8 cellular contexts compared by ENCODE assay signal in the genomic region with DNA sequence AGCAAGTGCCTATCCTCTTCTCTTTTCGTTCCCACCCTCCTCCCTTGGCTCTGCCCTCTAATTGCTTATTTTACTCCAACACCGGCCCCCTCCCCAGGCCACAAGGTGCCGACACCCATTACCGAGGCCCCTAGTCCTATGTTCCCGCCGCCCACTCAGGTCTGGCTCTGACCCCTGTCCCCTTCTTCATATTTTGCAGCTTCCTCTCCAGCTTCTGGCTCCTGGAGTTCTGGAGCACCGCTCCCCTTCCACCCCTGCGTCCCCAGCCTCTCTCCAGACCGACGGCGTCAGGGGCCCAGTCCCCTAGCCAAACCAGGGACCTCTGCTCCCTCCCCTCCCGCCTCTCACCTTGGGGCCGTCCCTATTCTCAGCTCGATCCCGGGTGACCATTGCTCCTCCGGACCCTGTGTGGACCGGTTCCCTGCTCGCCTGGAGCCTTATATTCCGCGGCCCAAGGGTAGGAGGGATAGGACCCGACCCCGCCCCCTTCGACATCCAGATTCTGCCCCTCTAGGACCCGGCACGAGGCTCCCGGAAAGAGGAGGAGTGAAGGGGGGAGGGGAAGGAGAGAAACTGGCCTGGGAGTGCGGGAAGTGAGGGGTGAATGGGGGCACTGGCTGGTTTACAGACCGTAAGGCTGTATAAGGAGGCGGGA. TPM values are rescaled to one million over a fixed set of nuclear protein-coding genes. Genes with fewer than 3 reads are reported as not detected.
DNase-seq lines count a peak whose midpoint lies in the region; ATAC-seq, FAIRE-seq and TF ChIP-seq lines count a peak whose summit lies in the region.

A gene (minus strand): TSS at position 412 of the 655 bp plus-strand sequence. CDS start 22 bp downstream, at position 390.

- FAIRE-seq in GM12878 (lab: Jason Lieb, UNC): no peak

- no peak for TF ChIP-seq RAD21 in GM12878 (IDR thresholded peaks at IDR 0.05; ENCODE audit: insufficient read depth, low read depth, low read length)

- no peak for DNase-seq in Caco-2
- peak; percentile 60 for DNase-seq in HuH-7 (ENCODE audit: low spot score)
- DNase-seq in GM12878 (ENCODE audit: low read depth, low spot score): no peak
- no peak for DNase-seq in mesothelial cell of epicardium (ENCODE audit: low spot score in 2 of 2, unreplicated experiment in 2 of 2)
- no peak for DNase-seq in pons (ENCODE audit: low spot score)

- H3K4me3 ChIP-seq in Caco-2 (ENCODE audit: low read depth, low read length) (peak within 1 kb of the TSS; percentile 37), GM12878 (peak within 1 kb of the TSS; percentile 99)

- H3K9me3 ChIP-seq in Caco-2 (no peaks in the 10 kb centered on the region), GM12878 (replicated peaks; ENCODE audit: control insufficient read depth, insufficient read depth, low read length) (no peaks in the 10 kb centered on the region)

- RAD21 ChIA-PET in GM12878 (lab: Charles Lee; ENCODE audit: unreplicated experiment): interaction anchor here (0.6 to 2.6 kb wide), 6 partner anchors 14 to 98 kb away, joined by 3 to 16 read pairs (median 6); no protein-coding TSS in a partner anchor

- 1% methylated on average over 28 of the region's 29 CpGs for WGBS in GM12878 (ENCODE audit: insufficient coverage, insufficient replicate concordance, low lambda C conversion rate, missing lambda C conversion rate)

- no peaks in the 10 kb centered on the region for H3K36me3 ChIP-seq in Caco-2 (ENCODE audit: control insufficient read depth, insufficient read depth, low read length)
- H3K36me3 ChIP-seq in GM12878 (ENCODE audit: control insufficient read depth in 2 of 2, insufficient read depth in 2 of 2, low read length in 1 of 2): no peaks in the 10 kb centered on the region

- in situ Hi-C loops in GM12878 (cut with MboI): no loop called here

- H3K27ac ChIP-seq in GM12878 (ENCODE audit: control insufficient read depth, insufficient read depth): no peak within 1 kb of the TSS; the same call in 1 of the 2 replicates

- no peak for TF ChIP-seq CTCF in Caco-2 (IDR thresholded peaks at IDR 0.05; ENCODE audit: insufficient read depth in 1 of 2, low read depth in 1 of 2, low read length in 1 of 2, severe bottlenecking in 1 of 2, unreplicated experiment in 1 of 2)
- TF ChIP-seq CTCF in GM12878 (IDR thresholded peaks at IDR 0.05 in 2 of 3, conservative IDR thresholded peaks at IDR 0.05 in 1 of 3; ENCODE audit: control insufficient read depth in 2 of 3, extremely low read depth in 1 of 3, insufficient read depth in 1 of 3, low read depth in 3 of 3, low read length in 3 of 3): no peak
- no peak for TF ChIP-seq CTCF in mesothelial cell of epicardium (IDR thresholded peaks at IDR 0.05; ENCODE audit: unreplicated experiment)

- peaks cover 56% of the 10 kb centered on the region for H3K36me3 Mint-ChIP-seq in Caco-2 (ENCODE audit: insufficient read depth, unreplicated experiment)
- H3K36me3 Mint-ChIP-seq in mesothelial cell of epicardium: no peaks in the 10 kb centered on the region

- peak within 1 kb of the TSS; percentile 59 for H2AFZ ChIP-seq in GM12878 (ENCODE audit: control insufficient read depth, low read depth, low read length)

- intact Hi-C loops in Caco-2 (cut with micrococcal nuclease; ENCODE audit: unreplicated experiment) (loop anchor here (2.0 kb wide), 2 partner anchors 15 to 35 kb away; no protein-coding TSS in a partner anchor), GM12878 (cut with micrococcal nuclease; ENCODE audit: unreplicated experiment) (loop anchor here (5.0 kb wide), 1 partner anchor 173 kb away; a partner anchor contains a TSS)

- H3K4me1 Mint-ChIP-seq in Caco-2 (ENCODE audit: low read depth, unreplicated experiment) (peaks cover 44% of the 10 kb centered on the region), mesothelial cell of epicardium (peaks cover 48% of the 10 kb centered on the region)

- no peaks in the 10 kb centered on the region; the same call in 1 of the 2 replicates for H3K4me1 ChIP-seq in Caco-2
- peaks cover 36% of the 10 kb centered on the region for H3K4me1 ChIP-seq in GM12878 (ENCODE audit: control insufficient read depth, insufficient read depth, low read length)

- ATAC-seq in GM12878 (no peak), HG03108 (IDR thresholded peaks at IDR 0.05; ENCODE audit: unreplicated experiment) (no peak), GM21528 (IDR thresholded peaks at IDR 0.05; ENCODE audit: low FRiP score, unreplicated experiment) (no peak), HG03025 (IDR thresholded peaks at IDR 0.05; ENCODE audit: low FRiP score, unreplicated experiment) (no peak)

- CTCF ChIA-PET in Caco-2 (lab: Charles Lee): interaction anchor here (0.7 kb wide), 1 partner anchor 99 kb away, joined by 3 read pairs; no protein-coding TSS in a partner anchor
- CTCF ChIA-PET in GM12878 (lab: Yijun Ruan, JAX): interaction anchor here (0.9 to 3.7 kb wide), 7 partner anchors 8 to 172 kb away, joined by 3 to 46 read pairs (median 4); a partner anchor contains a TSS

- SMC1A ChIA-PET in GM12878 (lab: Charles Lee; ENCODE audit: uncharacterized antibody, unreplicated experiment): interaction anchor here (0.9 to 3.8 kb wide), 8 partner anchors 11 to 437 kb away, joined by 3 to 21 read pairs (median 4); a partner anchor contains a TSS

- TF ChIP-seq POLR2A in GM12878 (IDR thresholded peaks at IDR 0.05; ENCODE audit: low read depth, low read length): no peak

- H3K27ac Mint-ChIP-seq in Caco-2 (ENCODE audit: unreplicated experiment): no peak within 1 kb of the TSS
- H3K27ac Mint-ChIP-seq in mesothelial cell of epicardium: peak within 1 kb of the TSS; percentile 44

- peak within 1 kb of the TSS; percentile 53 for H3K9ac ChIP-seq in GM12878 (ENCODE audit: control insufficient read depth, insufficient read depth, low read length)

- no peak for TF ChIP-seq EP300 in GM12878 (IDR thresholded peaks at IDR 0.05; ENCODE audit: borderline replicate concordance in 1 of 2, control insufficient read depth in 1 of 2, low read depth in 2 of 2, low read length in 2 of 2)

- peaks cover 2% of the 10 kb centered on the region for H3K27me3 Mint-ChIP-seq in Caco-2 (ENCODE audit: insufficient read depth, unreplicated experiment)
- H3K27me3 Mint-ChIP-seq in mesothelial cell of epicardium (ENCODE audit: low read depth): peaks cover 64% of the 10 kb centered on the region

- POLR2A ChIA-PET in Caco-2 (lab: Charles Lee): interaction anchor here (0.8 kb wide), 1 partner anchor 33 kb away, joined by 3 read pairs; no protein-coding TSS in a partner anchor
- POLR2A ChIA-PET in GM12878 (lab: Charles Lee): interaction anchor here (0.7 to 3.9 kb wide), 6 partner anchors 10 to 63 kb away, joined by 3 to 19 read pairs (median 10); a partner anchor contains a TSS

- peak within 1 kb of the TSS; percentile 94 for H3K4me2 ChIP-seq in GM12878 (ENCODE audit: control insufficient read depth, insufficient read depth)

- no peaks in the 10 kb centered on the region for H4K20me1 ChIP-seq in GM12878 (ENCODE audit: control insufficient read depth, insufficient read depth)

- H3K79me2 ChIP-seq in GM12878 (ENCODE audit: control insufficient read depth, insufficient read depth, low read length): no peaks in the 10 kb centered on the region

- BruUV-seq in Caco-2 (replicated peaks; lab: Mats Ljungman, UMichigan) (no TSS peak), GM12878 (replicated peaks; lab: Mats Ljungman, UMichigan) (no TSS peak)

- H3K9me3 Mint-ChIP-seq in Caco-2 (ENCODE audit: unreplicated experiment) (no peaks in the 10 kb centered on the region), mesothelial cell of epicardium (no peaks in the 10 kb centered on the region)

- H3K27me3 ChIP-seq in Caco-2 (replicated peaks; ENCODE audit: control insufficient read depth, insufficient read depth, low read length) (no peaks in the 10 kb centered on the region; the same call in 1 of the 2 replicates), GM12878 (replicated peaks in 1 of 2; ENCODE audit: control insufficient read depth in 2 of 2, insufficient read depth in 2 of 2, low read length in 1 of 2) (peaks cover 5 to 9% of the 10 kb centered on the region in 2 experiments)

- H3K4me3 Mint-ChIP-seq in Caco-2 (ENCODE audit: unreplicated experiment) (peak within 1 kb of the TSS; percentile 87), mesothelial cell of epicardium (peak within 1 kb of the TSS; percentile 78)

TF ChIP-seq in GM12878, 131 proteins besides CTCF, POLR2A, EP300 and RAD21 (continues in another document):
- TF ChIP-seq BHLHE40 (IDR thresholded peaks at IDR 0.05; ENCODE audit: borderline replicate concordance in 1 of 2, low read depth in 2 of 2, low read length in 1 of 2): peak in 1 of 2 experiments; percentile 17; a peak in 1 of 4 replicates
- no peak for TF ChIP-seq MXI1 (IDR thresholded peaks at IDR 0.05; ENCODE audit: low read depth, low read length)
- 0 out of 4 replicates have a peak, but pooled peaks of 1 of the 2 experiments have one; percentile 9 for TF ChIP-seq IKZF2 (IDR thresholded peaks at IDR 0.05)
- TF ChIP-seq NR2F1 (conservative IDR thresholded peaks at IDR 0.05): peak; percentile 39; the same call in 1 of the 2 replicates
- TF ChIP-seq HCFC1 (IDR thresholded peaks at IDR 0.05; ENCODE audit: low read length): no peak

RNA-seq across cellular contexts. Expression of the gene that starts here (rescaled TPM):
- not detected in 2 replicates for total RNA-seq in Caco-2 (2022)
- 1.8 and 2.2 TPM in 2 replicates for total RNA-seq in GM12878 (2013; cell fraction: nucleolus; rRNA removed)
- total RNA-seq in GM12878 (2014; rRNA removed): 0.22 and 1.1 TPM in 2 replicates
- 0.09 TPM in 1 of 2 replicates, not detected in the other for total RNA-seq in GM12878 (2014; rRNA removed; fragmentation: Illumina TruSeq; extraction: Trizol)
- 1.3 and 1.9 TPM in 2 replicates for total RNA-seq in GM12878 (2021)
- not detected for polyA plus RNA-seq in GM12878 (2011; ENCODE audit: low read depth)
- polyA plus RNA-seq in GM12878 (2011; rRNA removed): 0.27 and 0.38 TPM in 2 replicates
- 0.34 and 0.84 TPM in 2 replicates for polyA plus RNA-seq in GM12878 (2011; cell fraction: cytosol; rRNA removed)
- 8.3 and 9.4 TPM in 2 replicates for polyA plus RNA-seq in GM12878 (2011; cell fraction: nucleus; rRNA removed)
- 0.65 and 0.66 TPM in 2 replicates for polyA plus RNA-seq in GM12878 (2012)
- polyA plus RNA-seq in GM12878 (2014; fragmentation: Illumina TruSeq; extraction: Trizol): not detected in 2 replicates
- polyA plus RNA-seq in GM12878 (2014; fragmentation: Nextera tagmentation; extraction: Ambion mirVana): under 1 TPM in 1 of 2 experiments, not detected in 1; 0.07 TPM
- polyA plus RNA-seq in GM12878 (2014; rRNA removed): 0.87 and 1.3 TPM in 2 replicates
- under 1 TPM in 1 of 2 experiments, not detected in 1; 0.08 TPM for polyA plus RNA-seq in GM12878 (2016; fragmentation: Nextera tagmentation; extraction: Ambion mirVana)
- not detected in 2 replicates for polyA minus RNA-seq in GM12878 (2011; rRNA and poly(A)+ RNA removed)
- not detected in 2 replicates for polyA minus RNA-seq in GM12878 (2011; cell fraction: cytosol; rRNA and poly(A)+ RNA removed)
- 0.36 and 0.48 TPM in 2 replicates for polyA minus RNA-seq in GM12878 (2011; cell fraction: nucleus; rRNA and poly(A)+ RNA removed)
- 0.45 to 0.75 TPM (median 0.66 TPM) in 3 replicates for total RNA-seq in mesothelial cell of epicardium
